16 cellular contexts compared by ENCODE assay signal in genomic region chr20:44002861-44003260, GRCh38.
DNase-seq lines count a peak whose midpoint lies in the region; ATAC-seq, FAIRE-seq and TF ChIP-seq lines count a peak whose summit lies in the region.
"Had no signal": no experiment of that assay in that cellular context is flagged by ENCODE, and none has a peak within 500 bp of the region (broad histone marks: within the 10 kb centered on the region; RNA-seq: fewer than 3 reads in every experiment).

No MANE protein-coding gene starts in this region.

- no peak overlapping the region for H2BK120ac ChIP-seq in IMR-90 (ENCODE audit: low read depth, low read length)

- H3K18ac ChIP-seq in IMR-90 (ENCODE audit: low read depth, low read length), result no peak overlapping the region

- H4K20me1 ChIP-seq in IMR-90 (ENCODE audit: insufficient read depth, low read length), result peaks cover 20% of the 10 kb centered on the region; the same call in 1 of the 2 replicates
- peaks cover 70% of the 10 kb centered on the region for H4K20me1 ChIP-seq in OCI-LY3 (ENCODE audit: insufficient read depth, low read length)

- no peak overlapping the region for H3K56ac ChIP-seq in IMR-90 (ENCODE audit: extremely low read depth, insufficient read depth, low read length)

- no peak overlapping the region for H2AK5ac ChIP-seq in IMR-90 (ENCODE audit: low read depth, low read length)

- peaks cover 6 to 37% of the 10 kb centered on the region in 2 donors for H3K27me3 Mint-ChIP-seq in CD8-positive, alpha-beta memory T cell
- H3K27me3 Mint-ChIP-seq: CD4-positive, alpha-beta T cell had no signal

- WGBS in IMR-90 (ENCODE audit: extremely low coverage in 2 of 2, insufficient read length in 1 of 2), 2 experiments, result no CpG with 5 or more reads among the region's 1 CpG

- H3K4me2 ChIP-seq in IMR-90 (ENCODE audit: low read depth, low read length) (no peak overlapping the region), OCI-LY3 (ENCODE audit: low read length) (peak overlapping the region; percentile 71)
- H3K4me2 ChIP-seq: GM23338 had no signal

- no peak overlapping the region; the same call in 1 of the 2 replicates for H3K14ac ChIP-seq in IMR-90 (replicated peaks; ENCODE audit: low read depth, low read length)

- peaks cover 36 to 68% of the 10 kb centered on the region in 2 experiments for H3K79me1 ChIP-seq in IMR-90 (ENCODE audit: low read depth in 1 of 2, low read length in 2 of 2)

- H3K36me3 Mint-ChIP-seq in CD8-positive, alpha-beta memory T cell, result no peaks in the 10 kb centered on the region

- H3K4me3 ChIP-seq in IMR-90 (ENCODE audit: insufficient read depth, low read depth, low read length) (no peak overlapping the region), OCI-LY3 (ENCODE audit: low read length) (no peak overlapping the region), vagina (no peak overlapping the region)
- H3K4me3 ChIP-seq in CD8-positive, alpha-beta memory T cell (ENCODE audit: low read length), result no peak overlapping the region
- H3K4me3 ChIP-seq: GM23338 had no signal

- in situ Hi-C loops in IMR-90 (cut with MboI; ENCODE audit: low sequenced_read_pairs), result no loop called here

- 0 out of 2 replicates have a peak overlapping the region, but pooled peaks have one; percentile 46 for H3K23ac ChIP-seq in IMR-90 (ENCODE audit: low read depth, low read length)

- H3K9me3 ChIP-seq in IMR-90 (ENCODE audit: control insufficient read depth, insufficient read depth, low read length) (no peaks in the 10 kb centered on the region), OCI-LY3 (ENCODE audit: insufficient read depth, low read length) (no peaks in the 10 kb centered on the region), vagina (no peaks in the 10 kb centered on the region)
- no peaks in the 10 kb centered on the region for H3K9me3 ChIP-seq in CD8-positive, alpha-beta memory T cell (ENCODE audit: low read length)

- TF ChIP-seq RAD21 in IMR-90 (IDR thresholded peaks at IDR 0.05; ENCODE audit: low read length), result no peak

- H4K91ac ChIP-seq in IMR-90 (ENCODE audit: insufficient read depth, low read depth, low read length), result no peak overlapping the region

- peaks cover 52% of the 10 kb centered on the region for H3K79me2 ChIP-seq in OCI-LY3 (ENCODE audit: low read length)

- BruUV-seq in IMR-90 (replicated peaks; lab: Mats Ljungman, UMichigan), result no TSS peak

- DNase-seq in HTR-8/SVneo (ENCODE audit: insufficient read length, low spot score) (no peak), IMR-90 (no peak), vagina (ENCODE audit: extremely low spot score in 2 of 2) (peak; percentile 49 to 54)
- DNase-seq in stimulated activated CD4-positive, alpha-beta T cell treated with anti-CD3 and anti-CD28 coated beads, Interleukin-2, amount 100 ng/mL, for 24 hours, result no peak
- DNase-seq in CD8-positive, alpha-beta memory T cell, result no peak
- DNase-seq: ACHN; CD4-positive, alpha-beta T cell; DMS153; DMS79; GDM1; HCEC 1CT had no signal

- no peak overlapping the region for H2BK15ac ChIP-seq in IMR-90 (ENCODE audit: low read depth, low read length)

- H3K9ac ChIP-seq in IMR-90 (ENCODE audit: low read depth, low read length) (no peak overlapping the region), OCI-LY3 (ENCODE audit: low read length) (no peak overlapping the region)

- TF ChIP-seq CTCF in IMR-90 (conservative IDR thresholded peaks at IDR 0.05; ENCODE audit: low read depth, low read length), result no peak
- no peak for TF ChIP-seq CTCF in OCI-LY3 (IDR thresholded peaks at IDR 0.05; ENCODE audit: low read depth, low read length)
- TF ChIP-seq CTCF in vagina (IDR thresholded peaks at IDR 0.05), result no peak

- no peak overlapping the region for H3K27ac Mint-ChIP-seq in CD8-positive, alpha-beta memory T cell
- H3K27ac Mint-ChIP-seq: CD4-positive, alpha-beta T cell; GM23338 had no signal

- intact Hi-C loops in IMR-90 (cut with micrococcal nuclease) (no loop called here), vagina (cut with DNase I) (no loop called here)

- POLR2A ChIA-PET in IMR-90 (lab: Charles Lee; ENCODE audit: unreplicated experiment), result no interaction called here
- POLR2A ChIA-PET in CD8-positive, alpha-beta memory T cell (lab: Charles Lee), result no interaction called here

- dilution Hi-C loops in IMR-90 (cut with HindIII; ENCODE audit: low sequenced_read_pairs, unreplicated experiment), result no loop called here

- no peak for ATAC-seq in IMR-90 (ENCODE audit: low read depth)
- ATAC-seq: GM23338 had no signal

- H2AK9ac ChIP-seq in IMR-90 (replicated peaks; ENCODE audit: low read depth, low read length, poor library complexity), result peak overlapping the region; percentile 47

- TF ChIP-seq POLR2A in IMR-90 (IDR thresholded peaks at IDR 0.05; ENCODE audit: low read depth, low read length) (no peak), vagina (IDR thresholded peaks at IDR 0.05) (no peak)

- H4K8ac ChIP-seq in IMR-90 (ENCODE audit: low read depth in 2 of 2, low read length in 2 of 2), result no peak overlapping the region

- H3K27me3 ChIP-seq in IMR-90 (ENCODE audit: control insufficient read depth, insufficient read depth, low read length) (no peaks in the 10 kb centered on the region), OCI-LY3 (ENCODE audit: low read depth, low read length) (no peaks in the 10 kb centered on the region), vagina (no peaks in the 10 kb centered on the region)
- H3K27me3 ChIP-seq in CD8-positive, alpha-beta memory T cell (ENCODE audit: insufficient read depth, low read length, poor library complexity, severe bottlenecking), result no peaks in the 10 kb centered on the region

- H3K4ac ChIP-seq in IMR-90 (ENCODE audit: low read depth, low read length), result no peak overlapping the region

- peaks cover 42% of the 10 kb centered on the region for H3K9me1 ChIP-seq in IMR-90 (ENCODE audit: insufficient read depth, low read length)

- H3K27ac ChIP-seq in IMR-90 (ENCODE audit: insufficient read depth, low read length) (no peak overlapping the region), OCI-LY3 (ENCODE audit: low read length) (peak overlapping the region; percentile 70; the same call in 1 of the 2 replicates), vagina (no peak overlapping the region)
- H3K27ac ChIP-seq in CD8-positive, alpha-beta memory T cell (ENCODE audit: low read depth, low read length), result no peak overlapping the region
- H3K27ac ChIP-seq: C4-2B had no signal

- CTCF ChIA-PET in IMR-90 (lab: Yijun Ruan, JAX), result no interaction called here
- CTCF ChIA-PET in CD8-positive, alpha-beta memory T cell (lab: Charles Lee), result interaction anchor here (0.7 kb wide), 1 partner anchor 111 kb away, joined by 3 read pairs; no protein-coding TSS in a partner anchor

- H3K4me3 Mint-ChIP-seq in CD8-positive, alpha-beta memory T cell, result no peak overlapping the region
- H3K4me3 Mint-ChIP-seq: CD4-positive, alpha-beta T cell; GM23338 had no signal

- H2BK5ac ChIP-seq in IMR-90 (ENCODE audit: low read depth, low read length, poor library complexity, severe bottlenecking), result no peak overlapping the region

- H3K9me3 Mint-ChIP-seq in CD8-positive, alpha-beta memory T cell, result no peaks in the 10 kb centered on the region
- H3K9me3 Mint-ChIP-seq: CD4-positive, alpha-beta T cell; GM23338 had no signal

- peak; percentile 44 for FAIRE-seq in HTR-8/SVneo (lab: Jason Lieb, UNC)
- FAIRE-seq: A204.1, H54 had no signal

- H2BK20ac ChIP-seq in IMR-90 (ENCODE audit: low read depth, low read length), result no peak overlapping the region

- H2AFZ ChIP-seq in IMR-90 (replicated peaks; ENCODE audit: low read length, poor library complexity), result no peak overlapping the region
- no peak overlapping the region for H2AFZ ChIP-seq in OCI-LY3 (ENCODE audit: low read depth, low read length)
- H2AFZ ChIP-seq: GM23338 had no signal

- H3K36me3 ChIP-seq in IMR-90 (ENCODE audit: control insufficient read depth, insufficient read depth, low read length), result peaks cover 9% of the 10 kb centered on the region
- peaks cover 36% of the 10 kb centered on the region for H3K36me3 ChIP-seq in OCI-LY3 (replicated peaks; ENCODE audit: low read depth, low read length)
- H3K36me3 ChIP-seq in vagina, result no peaks in the 10 kb centered on the region
- no peaks in the 10 kb centered on the region for H3K36me3 ChIP-seq in CD8-positive, alpha-beta memory T cell (ENCODE audit: insufficient read depth, low read length)

- no peak overlapping the region for H4K5ac ChIP-seq in IMR-90 (ENCODE audit: low read depth, low read length)

- H3K4me1 ChIP-seq in IMR-90 (ENCODE audit: control insufficient read depth, insufficient read depth, low read length), result no peaks in the 10 kb centered on the region
- H3K4me1 ChIP-seq in OCI-LY3 (ENCODE audit: low read length), result peaks cover 32% of the 10 kb centered on the region
- no peaks in the 10 kb centered on the region for H3K4me1 ChIP-seq in vagina
- no peaks in the 10 kb centered on the region for H3K4me1 ChIP-seq in CD8-positive, alpha-beta memory T cell (ENCODE audit: insufficient read depth, low read length)

- peaks cover 0 to 6% (median 3%) of the 10 kb centered on the region in 3 donors for H3K4me1 Mint-ChIP-seq in CD8-positive, alpha-beta memory T cell
- H3K4me1 Mint-ChIP-seq: GM23338 had no signal

TF ChIP-seq in IMR-90, 13 proteins besides CTCF, POLR2A, EP300 and RAD21:
- no peak for TF ChIP-seq BHLHE40 (IDR thresholded peaks at IDR 0.05; ENCODE audit: low read depth, low read length)
- no peak for TF ChIP-seq MAZ (IDR thresholded peaks at IDR 0.05; ENCODE audit: borderline replicate concordance, low read depth, low read length)
- no peak for TF ChIP-seq MXI1 (IDR thresholded peaks at IDR 0.05; ENCODE audit: borderline replicate concordance, low read depth, low read length)

Comparison
In these comparisons a context has a peak if more than half of its experiments do, and no peak if none do; other contexts are left out.
1. DNase-seq: peak in vagina (2 of 2); none in HTR-8/SVneo (single experiment), IMR-90 (single experiment), stimulated activated CD4-positive, alpha-beta T cell treated with anti-CD3 and anti-CD28 coated beads, Interleukin-2, amount 100 ng/mL, for 24 hours (0 of 2) and CD8-positive, alpha-beta memory T cell (0 of 5).